Comparison of ENCODE assay signal across 8 cellular contexts in genomic region chr1:35707253-35708178, GRCh38. TPM values are rescaled to one million over a fixed set of nuclear protein-coding genes. Genes with fewer than 3 reads are reported as not detected.
DNase-seq lines count a peak whose midpoint lies in the region; ATAC-seq and TF ChIP-seq lines count a peak whose summit lies in the region.

No MANE protein-coding gene starts in this region.

- H3K4me1 ChIP-seq in mucosa of descending colon (ENCODE audit: low read depth), result no peaks in the 10 kb centered on the region
- no peaks in the 10 kb centered on the region for H3K4me1 ChIP-seq in testis

- no peak for TF ChIP-seq CTCF in mucosa of descending colon (IDR thresholded peaks at IDR 0.05)
- TF ChIP-seq CTCF in testis (IDR thresholded peaks at IDR 0.05), result no peak

- intact Hi-C loops in activated CD4-positive, alpha-beta T cell treated with anti-CD3 and anti-CD28 coated beads, Interleukin-2, amount 10 ng/mL, durations not matched to agents 24 days and 14 days (cut with micrococcal nuclease), result no loop called here
- intact Hi-C loops in mucosa of descending colon (cut with DNase I, micrococcal nuclease) (no loop called here), testis (cut with DNase I; ENCODE audit: low total_unique reads) (no loop called here)

- H3K27me3 Mint-ChIP-seq in activated CD4-positive, alpha-beta T cell treated with anti-CD3 and anti-CD28 coated beads, Interleukin-2, amount 10 ng/mL, durations not matched to agents 24 days and 14 days, result peaks cover 48% of the 10 kb centered on the region
- H3K27me3 Mint-ChIP-seq in effector memory CD8-positive, alpha-beta T cell, result peaks cover 5 to 37% of the 10 kb centered on the region in 2 donors

- peak overlapping the region; percentile 10 for H3K27ac Mint-ChIP-seq in activated CD4-positive, alpha-beta T cell treated with anti-CD3 and anti-CD28 coated beads, Interleukin-2, amount 10 ng/mL, durations not matched to agents 24 days and 14 days
- H3K27ac Mint-ChIP-seq in effector memory CD8-positive, alpha-beta T cell, result peak overlapping the region; percentile 34 to 79

- WGBS in testis, 2 donors, result 7 to 31% methylated on average over 13 to 63 of the region's 66 CpGs

- H3K4me3 Mint-ChIP-seq in activated CD4-positive, alpha-beta T cell treated with anti-CD3 and anti-CD28 coated beads, Interleukin-2, amount 10 ng/mL, durations not matched to agents 24 days and 14 days, result peak overlapping the region; percentile 76
- peak overlapping the region; percentile 90 to 94 for H3K4me3 Mint-ChIP-seq in effector memory CD8-positive, alpha-beta T cell

- H3K4me3 ChIP-seq in mucosa of descending colon (no peak overlapping the region), testis (peak overlapping the region; percentile 43 to 46)

- H3K27me3 ChIP-seq in testis, result no peaks in the 10 kb centered on the region

- no peak for TF ChIP-seq POLR2A in testis (IDR thresholded peaks at IDR 0.05)

- H3K9me3 ChIP-seq in mucosa of descending colon, result no peaks in the 10 kb centered on the region
- H3K9me3 ChIP-seq in testis, result no peaks in the 10 kb centered on the region

- no peak overlapping the region for H3K27ac ChIP-seq in testis

- no peaks in the 10 kb centered on the region for H3K9me3 Mint-ChIP-seq in activated CD4-positive, alpha-beta T cell treated with anti-CD3 and anti-CD28 coated beads, Interleukin-2, amount 10 ng/mL, durations not matched to agents 24 days and 14 days
- H3K9me3 Mint-ChIP-seq in effector memory CD8-positive, alpha-beta T cell, result no peaks in the 10 kb centered on the region

- peak; percentile 92 for DNase-seq in COLO668 (lab: John Stamatoyannopoulos, UW; ENCODE audit: unreplicated experiment)
- peak; percentile 79 for DNase-seq in NCI-H1092 treated with DMSO at 0.1 percent for 48 hours (lab: John Stamatoyannopoulos, UW)
- peak; percentile 79 for DNase-seq in activated CD4-positive, alpha-beta T cell treated with anti-CD3 and anti-CD28 coated beads, Interleukin-2, amount 10 ng/mL, durations not matched to agents 24 days and 14 days
- DNase-seq in effector memory CD8-positive, alpha-beta T cell, result peak; percentile 46 to 51 (median 48)
- DNase-seq in mucosa of descending colon, result peak in 2 of 3 donors; percentile 26 to 58
- peak; percentile 28 for DNase-seq in testis
- DNase-seq in foreskin melanocyte, result no peak
- DNase-seq in HT-29 (ENCODE audit: low spot score), result no peak

- H3K36me3 Mint-ChIP-seq in activated CD4-positive, alpha-beta T cell treated with anti-CD3 and anti-CD28 coated beads, Interleukin-2, amount 10 ng/mL, durations not matched to agents 24 days and 14 days (ENCODE audit: low read depth), result peaks cover 7% of the 10 kb centered on the region
- peaks cover 5% of the 10 kb centered on the region for H3K36me3 Mint-ChIP-seq in effector memory CD8-positive, alpha-beta T cell (ENCODE audit: insufficient read depth)

- H3K36me3 ChIP-seq in mucosa of descending colon (ENCODE audit: low read depth), result no peaks in the 10 kb centered on the region
- H3K36me3 ChIP-seq in testis (ENCODE audit: low read depth, missing control alignments), result no peaks in the 10 kb centered on the region

- peaks cover 16% of the 10 kb centered on the region for H3K4me1 Mint-ChIP-seq in activated CD4-positive, alpha-beta T cell treated with anti-CD3 and anti-CD28 coated beads, Interleukin-2, amount 10 ng/mL, durations not matched to agents 24 days and 14 days
- peaks cover 18 to 23% of the 10 kb centered on the region in 2 donors for H3K4me1 Mint-ChIP-seq in effector memory CD8-positive, alpha-beta T cell (ENCODE audit: low read depth in 2 of 2)

- peak; percentile 83 for ATAC-seq in effector memory CD8-positive, alpha-beta T cell (replicated peaks)
- peak; percentile 76 for ATAC-seq in mucosa of descending colon

RNA-seq across cellular contexts. Expression of gene C1orf216, which starts 11.2 kb away (rescaled TPM):
- total RNA-seq in activated CD4-positive, alpha-beta T cell treated with anti-CD3 and anti-CD28 coated beads, Interleukin-2, amount 10 ng/mL, durations not matched to agents 24 days and 14 days, result 25.0 and 26.0 TPM in 2 replicates
- total RNA-seq in mucosa of descending colon, result 10 to 100 TPM in 1 of 3 donors, 1 to 10 TPM in 1, under 1 TPM in 1; 0.87 to 23.1 (median 3.9) TPM
- 10 to 100 TPM; 17.7 to 19.8 TPM for total RNA-seq in testis
- polyA plus RNA-seq in testis (ENCODE audit: insufficient read depth, low read depth, low replicate concordance), result 20.5 TPM
- 22.2 and 25.5 TPM in 2 replicates for total RNA-seq in HT-29 (2014; rRNA removed; shearing (Covaris generic))

Comparison
In these comparisons a context has a peak if more than half of its experiments do, and no peak if none do; other contexts are left out.
1. DNase-seq: peak in COLO668 (single experiment), NCI-H1092 treated with DMSO at 0.1 percent for 48 hours (single experiment), activated CD4-positive, alpha-beta T cell treated with anti-CD3 and anti-CD28 coated beads, Interleukin-2, amount 10 ng/mL, durations not matched to agents 24 days and 14 days (single experiment), effector memory CD8-positive, alpha-beta T cell (3 of 3), mucosa of descending colon (2 of 3) and testis (single experiment); none in foreskin melanocyte (single experiment) and HT-29 (single experiment).